In the genomic region with DNA sequence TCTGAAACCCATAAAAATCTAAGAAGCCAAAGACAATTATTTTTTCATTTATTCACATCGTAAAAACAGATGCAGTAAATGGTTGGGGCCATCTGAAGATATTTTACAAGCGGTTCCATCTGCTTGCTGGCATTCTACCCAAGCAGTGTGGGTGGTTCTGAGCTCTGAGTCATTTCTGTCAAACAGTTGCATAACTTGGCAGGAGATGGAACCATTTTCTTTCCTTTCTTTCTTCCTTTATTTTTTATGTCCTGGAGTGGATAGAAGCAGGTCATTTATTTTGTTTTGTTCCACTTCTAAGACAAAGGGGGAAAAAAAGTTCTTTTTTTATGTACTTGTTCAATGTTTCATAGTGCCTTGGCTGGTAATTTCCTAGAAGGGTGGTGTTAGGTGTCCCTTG, we compare ENCODE assay signal across 13 cellular contexts.
A peak's percentile ranks its signal among the peaks of the same experiment; 100 is the strongest.
DNase-seq lines count a peak whose midpoint lies in the region; ATAC-seq, FAIRE-seq and TF ChIP-seq lines count a peak whose summit lies in the region.
"Had no signal": no experiment of that assay in that cellular context is flagged by ENCODE, and none has a peak within 500 bp of the region (broad histone marks: within the 10 kb centered on the region; RNA-seq: fewer than 3 reads in every experiment).

No MANE protein-coding gene starts in this region.

- CTCF ChIA-PET in Caco-2 (lab: Charles Lee) = no interaction called here

- no TSS peak for BruUV-seq in Caco-2 (replicated peaks; lab: Mats Ljungman, UMichigan)

- no peak for FAIRE-seq in small intestine (lab: Jason Lieb, UNC)

- H3K27ac ChIP-seq in brain microvascular endothelial cell (no peak overlapping the region), left lung (no peak overlapping the region), small intestine (ENCODE audit: low read depth in 1 of 2, low read length in 1 of 2) (no peak overlapping the region)
- H3K27ac ChIP-seq: 22Rv1, suprapubic skin had no signal

- peak; percentile 57 for ATAC-seq in Right ventricle myocardium inferior
- peak; percentile 34 for ATAC-seq in left lung
- ATAC-seq in activated T-cell treated with anti-CD3 and anti-CD28 coated beads, Interleukin-2, amount 50 U/mL, for 4 hours = no peak
- ATAC-seq in GM19351 (IDR thresholded peaks at IDR 0.05; ENCODE audit: unreplicated experiment) = no peak
- ATAC-seq: T-cell had no signal

- H3K36me3 Mint-ChIP-seq in Caco-2 (ENCODE audit: insufficient read depth, unreplicated experiment) = no peaks in the 10 kb centered on the region
- H3K36me3 Mint-ChIP-seq in activated T-cell treated with anti-CD3 and anti-CD28 coated beads, Interleukin-2, amount 50 U/mL, for 4 hours (ENCODE audit: insufficient read depth) = no peaks in the 10 kb centered on the region
- H3K36me3 Mint-ChIP-seq: T-cell had no signal

- in situ Hi-C loops in brain microvascular endothelial cell (cut with HindIII; ENCODE audit: low pct_ligation_motif_present, low sequenced_read_pairs) = no loop called here

- H3K27me3 Mint-ChIP-seq in Caco-2 (ENCODE audit: insufficient read depth, unreplicated experiment) = no peaks in the 10 kb centered on the region
- no peaks in the 10 kb centered on the region for H3K27me3 Mint-ChIP-seq in activated T-cell treated with anti-CD3 and anti-CD28 coated beads, Interleukin-2, amount 50 U/mL, for 4 hours (ENCODE audit: low read depth)
- H3K27me3 Mint-ChIP-seq: T-cell had no signal

- H3K4me3 Mint-ChIP-seq in Caco-2 (ENCODE audit: unreplicated experiment) = no peak overlapping the region
- H3K4me3 Mint-ChIP-seq in activated T-cell treated with anti-CD3 and anti-CD28 coated beads, Interleukin-2, amount 50 U/mL, for 4 hours = no peak overlapping the region
- H3K4me3 Mint-ChIP-seq: T-cell had no signal

- H3K4me1 ChIP-seq in left lung (no peaks in the 10 kb centered on the region), Caco-2 (no peaks in the 10 kb centered on the region), small intestine (ENCODE audit: control insufficient read depth in 2 of 2, insufficient read depth in 1 of 2, low read depth in 1 of 2, low read length in 1 of 2) (no peaks in the 10 kb centered on the region)
- H3K4me1 ChIP-seq: suprapubic skin had no signal

- H3K4me1 Mint-ChIP-seq in Caco-2 (ENCODE audit: low read depth, unreplicated experiment) = no peaks in the 10 kb centered on the region
- H3K4me1 Mint-ChIP-seq in activated T-cell treated with anti-CD3 and anti-CD28 coated beads, Interleukin-2, amount 50 U/mL, for 4 hours (ENCODE audit: low read depth) = no peaks in the 10 kb centered on the region
- H3K4me1 Mint-ChIP-seq: T-cell had no signal

- POLR2A ChIA-PET in Caco-2 (lab: Charles Lee) = no interaction called here

- no peak overlapping the region for H3K27ac Mint-ChIP-seq in Caco-2 (ENCODE audit: unreplicated experiment)
- H3K27ac Mint-ChIP-seq: T-cell had no signal

- intact Hi-C loops in Right ventricle myocardium inferior (cut with DNase I) (no loop called here), cardiac septum (cut with DNase I) (no loop called here), left lung (cut with DNase I) (no loop called here), Caco-2 (cut with micrococcal nuclease; ENCODE audit: unreplicated experiment) (no loop called here)

- TF ChIP-seq CTCF in brain microvascular endothelial cell (IDR thresholded peaks at IDR 0.05; ENCODE audit: low read depth, low read length, missing control alignments) (no peak), left lung (IDR thresholded peaks at IDR 0.05) (no peak), Caco-2 (IDR thresholded peaks at IDR 0.05; ENCODE audit: insufficient read depth in 1 of 2, low read depth in 1 of 2, low read length in 1 of 2, severe bottlenecking in 1 of 2, unreplicated experiment in 1 of 2) (no peak)

- H3K36me3 ChIP-seq in brain microvascular endothelial cell (replicated peaks) = no peaks in the 10 kb centered on the region
- no peaks in the 10 kb centered on the region for H3K36me3 ChIP-seq in left lung
- no peaks in the 10 kb centered on the region for H3K36me3 ChIP-seq in Caco-2 (ENCODE audit: control insufficient read depth, insufficient read depth, low read length)
- H3K36me3 ChIP-seq in small intestine (ENCODE audit: control insufficient read depth in 2 of 2, insufficient read depth in 2 of 2, low read length in 2 of 2) = no peaks in the 10 kb centered on the region
- H3K36me3 ChIP-seq: suprapubic skin had no signal

- 61 to 69% (median 62%) methylated on average over 2 of the region's 2 CpGs for WGBS in small intestine, 3 donors

- H3K27me3 ChIP-seq in brain microvascular endothelial cell (replicated peaks) = no peaks in the 10 kb centered on the region
- no peaks in the 10 kb centered on the region for H3K27me3 ChIP-seq in left lung
- H3K27me3 ChIP-seq in Caco-2 (replicated peaks; ENCODE audit: control insufficient read depth, insufficient read depth, low read length) = no peaks in the 10 kb centered on the region
- no peaks in the 10 kb centered on the region for H3K27me3 ChIP-seq in small intestine (ENCODE audit: control insufficient read depth in 2 of 2, insufficient read depth in 2 of 2, low read length in 2 of 2)
- H3K27me3 ChIP-seq: suprapubic skin had no signal

- DNase-seq in Right ventricle myocardium inferior (ENCODE audit: missing footprints) = no peak
- no peak for DNase-seq in cardiac septum (ENCODE audit: low spot score)
- peak; percentile 23 for DNase-seq in brain microvascular endothelial cell
- DNase-seq in left lung = no peak
- DNase-seq in Caco-2 = no peak
- no peak for DNase-seq in activated T-cell treated with anti-CD3 and anti-CD28 coated beads, Interleukin-2, amount 50 U/mL, for 4 hours
- no peak for DNase-seq in small intestine
- DNase-seq: activated T-cell treated with anti-CD3 and anti-CD28 coated beads for 4 hours, NCI-H1105, T-cell had no signal

- peaks cover 13% of the 10 kb centered on the region for H3K9me3 Mint-ChIP-seq in Caco-2 (ENCODE audit: unreplicated experiment)
- peaks cover 29% of the 10 kb centered on the region for H3K9me3 Mint-ChIP-seq in activated T-cell treated with anti-CD3 and anti-CD28 coated beads, Interleukin-2, amount 50 U/mL, for 4 hours

- H3K9me3 ChIP-seq in left lung (peaks cover 0 to 12% of the 10 kb centered on the region in 2 donors), Caco-2 (no peaks in the 10 kb centered on the region), small intestine (ENCODE audit: control insufficient read depth, low read depth) (no peaks in the 10 kb centered on the region)
- H3K9me3 ChIP-seq: suprapubic skin had no signal

- no peak overlapping the region for H3K4me3 ChIP-seq in brain microvascular endothelial cell (ENCODE audit: low read depth, low read length)
- no peak overlapping the region for H3K4me3 ChIP-seq in left lung
- H3K4me3 ChIP-seq in Caco-2 (ENCODE audit: low read depth, low read length) = no peak overlapping the region
- no peak overlapping the region for H3K4me3 ChIP-seq in small intestine (ENCODE audit: low read depth in 1 of 2, low read length in 2 of 2)
- H3K4me3 ChIP-seq: suprapubic skin had no signal

Comparison
In these comparisons a context has a peak if more than half of its experiments do, and no peak if none do; other contexts are left out.
1. ATAC-seq: peak in Right ventricle myocardium inferior (single experiment) and left lung (single experiment); none in activated T-cell treated with anti-CD3 and anti-CD28 coated beads, Interleukin-2, amount 50 U/mL, for 4 hours (0 of 2) and GM19351 (single experiment).